In the genomic region with DNA sequence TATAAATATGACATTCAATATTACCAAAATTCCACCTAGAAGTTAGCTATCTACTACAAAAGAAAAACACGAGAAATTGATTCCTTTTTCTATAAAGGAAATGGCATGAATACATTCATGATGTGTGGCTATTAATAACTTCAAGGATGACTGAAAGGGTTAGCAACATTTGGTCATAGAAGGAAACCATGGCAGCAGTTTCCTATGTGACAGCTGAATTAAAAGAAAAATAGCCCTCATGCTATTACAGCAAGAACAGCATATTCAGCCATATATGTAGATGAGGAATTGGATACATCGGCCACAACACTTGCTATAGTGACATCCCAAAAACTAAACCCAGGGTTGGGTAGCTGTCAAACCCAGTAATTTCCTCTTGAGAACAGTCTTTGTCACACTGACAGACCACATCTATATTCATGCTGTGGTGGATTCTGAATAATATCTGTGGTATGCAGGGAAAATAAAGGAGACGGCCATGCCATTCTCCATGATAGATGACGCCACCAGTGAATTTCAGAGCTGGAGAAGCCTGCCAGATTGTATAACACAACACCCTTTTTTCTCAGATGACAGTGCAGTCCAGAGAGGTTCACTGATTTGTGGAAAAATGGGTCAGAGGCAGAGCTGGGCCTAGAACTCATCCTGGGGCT, we compare ENCODE assay signal across 15 cellular contexts. TPM values are rescaled to one million over a fixed set of nuclear protein-coding genes. Genes with fewer than 3 reads are reported as not detected.
DNase-seq lines count a peak whose midpoint lies in the region; ATAC-seq and TF ChIP-seq lines count a peak whose summit lies in the region.
"Had no signal": no experiment of that assay in that cellular context is flagged by ENCODE, and none has a peak within 500 bp of the region (broad histone marks: within the 10 kb centered on the region; RNA-seq: fewer than 3 reads in every experiment).

No MANE protein-coding gene starts in this region.

- POLR2A ChIA-PET in Caco-2 (lab: Charles Lee), result interaction anchor here (0.6 kb wide), 1 partner anchor 68 kb away, joined by 3 read pairs; no protein-coding TSS in a partner anchor

- H3K27me3 ChIP-seq in Caco-2 (replicated peaks; ENCODE audit: control insufficient read depth, insufficient read depth, low read length), result no peaks in the 10 kb centered on the region
- H3K27me3 ChIP-seq in aorta (ENCODE audit: control insufficient read depth in 1 of 2, insufficient read depth in 2 of 2, low read length in 1 of 2), result no peaks in the 10 kb centered on the region

- intact Hi-C loops in Caco-2 (cut with micrococcal nuclease; ENCODE audit: unreplicated experiment), result no loop called here
- intact Hi-C loops in aorta (cut with DNase I), result no loop called here

- peak; percentile 20 for ATAC-seq in activated naive CD8-positive, alpha-beta T cell treated with anti-CD3 and anti-CD28 coated beads, Interleukin-2, amount 50 U/mL, for 24 hours
- no peak for ATAC-seq in aorta (ENCODE audit: low FRiP score)
- ATAC-seq: K562 had no signal

- H3K4me3 ChIP-seq in Caco-2 (ENCODE audit: low read depth, low read length) (no peak overlapping the region), aorta (ENCODE audit: low read length in 2 of 2) (no peak overlapping the region)
- H3K4me3 ChIP-seq: K562 had no signal

- no peaks in the 10 kb centered on the region for H3K9me3 Mint-ChIP-seq in activated naive CD8-positive, alpha-beta T cell treated with anti-CD3 and anti-CD28 coated beads, Interleukin-2, amount 50 U/mL, for 24 hours
- H3K9me3 Mint-ChIP-seq in activated naive CD8-positive, alpha-beta T cell treated with anti-CD3 and anti-CD28 coated beads for 36 hours, result no peaks in the 10 kb centered on the region
- no peaks in the 10 kb centered on the region for H3K9me3 Mint-ChIP-seq in Caco-2 (ENCODE audit: unreplicated experiment)

- H3K4me1 Mint-ChIP-seq in activated naive CD8-positive, alpha-beta T cell treated with anti-CD3 and anti-CD28 coated beads, Interleukin-2, amount 50 U/mL, for 24 hours, result peaks cover 15% of the 10 kb centered on the region
- H3K4me1 Mint-ChIP-seq in activated naive CD8-positive, alpha-beta T cell treated with anti-CD3 and anti-CD28 coated beads for 36 hours, result no peaks in the 10 kb centered on the region
- no peaks in the 10 kb centered on the region for H3K4me1 Mint-ChIP-seq in Caco-2 (ENCODE audit: low read depth, unreplicated experiment)

- WGBS in aorta, 2 donors, result 34 to 47% methylated on average over 4 of the region's 4 CpGs

- no TSS peak for BruUV-seq in Caco-2 (replicated peaks; lab: Mats Ljungman, UMichigan)

- H3K9me3 ChIP-seq in Caco-2 (no peaks in the 10 kb centered on the region), aorta (ENCODE audit: control insufficient read depth, low read length) (no peaks in the 10 kb centered on the region)

- H3K36me3 ChIP-seq in Caco-2 (ENCODE audit: control insufficient read depth, insufficient read depth, low read length) (no peaks in the 10 kb centered on the region), aorta (ENCODE audit: control insufficient read depth in 1 of 2, insufficient read depth in 2 of 2, low read length in 1 of 2) (no peaks in the 10 kb centered on the region)

- no peak overlapping the region for H3K27ac ChIP-seq in aorta (ENCODE audit: low read depth in 1 of 2, low read length in 2 of 2)
- H3K27ac ChIP-seq: WERI-Rb-1 had no signal

- H3K4me1 ChIP-seq in Caco-2 (no peaks in the 10 kb centered on the region), aorta (ENCODE audit: control insufficient read depth in 1 of 2, insufficient read depth in 2 of 2, low read length in 2 of 2) (peaks cover 0 to 3% of the 10 kb centered on the region in 2 donors)

- no peak overlapping the region for H3K4me3 Mint-ChIP-seq in activated naive CD8-positive, alpha-beta T cell treated with anti-CD3 and anti-CD28 coated beads, Interleukin-2, amount 50 U/mL, for 24 hours
- no peak overlapping the region for H3K4me3 Mint-ChIP-seq in activated naive CD8-positive, alpha-beta T cell treated with anti-CD3 and anti-CD28 coated beads for 36 hours
- no peak overlapping the region for H3K4me3 Mint-ChIP-seq in Caco-2 (ENCODE audit: unreplicated experiment)

- DNase-seq in activated naive CD8-positive, alpha-beta T cell treated with anti-CD3 and anti-CD28 coated beads, Interleukin-2, amount 50 U/mL, for 24 hours, result no peak
- DNase-seq in activated naive CD8-positive, alpha-beta T cell treated with anti-CD3 and anti-CD28 coated beads for 36 hours, result no peak
- DNase-seq in astrocyte of the hippocampus (ENCODE audit: low read depth, low spot score) (peak; percentile 93), hepatic stellate cell (ENCODE audit: low spot score) (peak; percentile 60), superior temporal gyrus (ENCODE audit: extremely low spot score) (peak; percentile 82), GM10266 (ENCODE audit: extremely low spot score) (no peak), Caco-2 (no peak), aorta (no peak)
- DNase-seq: 8988T; activated T-cell treated with anti-CD3 and anti-CD28 coated beads, Interleukin-2, amount 50 U/mL, for 1 hour; cerebellar nuclear complex; NCI-H2171 treated with DMSO at 0.1 percent for 48 hours; small intestine; WERI-Rb-1 had no signal

- CTCF ChIA-PET in Caco-2 (lab: Charles Lee), result no interaction called here

- H3K27me3 Mint-ChIP-seq in activated naive CD8-positive, alpha-beta T cell treated with anti-CD3 and anti-CD28 coated beads, Interleukin-2, amount 50 U/mL, for 24 hours, result peaks cover 2% of the 10 kb centered on the region
- H3K27me3 Mint-ChIP-seq in activated naive CD8-positive, alpha-beta T cell treated with anti-CD3 and anti-CD28 coated beads for 36 hours, result no peaks in the 10 kb centered on the region
- no peaks in the 10 kb centered on the region for H3K27me3 Mint-ChIP-seq in Caco-2 (ENCODE audit: insufficient read depth, unreplicated experiment)

- TF ChIP-seq CTCF in GM10266 (IDR thresholded peaks at IDR 0.05; ENCODE audit: control insufficient read depth, insufficient read depth, low read depth, missing control alignments), result no peak
- no peak for TF ChIP-seq CTCF in Caco-2 (IDR thresholded peaks at IDR 0.05; ENCODE audit: insufficient read depth in 1 of 2, low read depth in 1 of 2, low read length in 1 of 2, severe bottlenecking in 1 of 2, unreplicated experiment in 1 of 2)

- no peaks in the 10 kb centered on the region for H3K36me3 Mint-ChIP-seq in activated naive CD8-positive, alpha-beta T cell treated with anti-CD3 and anti-CD28 coated beads, Interleukin-2, amount 50 U/mL, for 24 hours (ENCODE audit: low read depth)
- no peaks in the 10 kb centered on the region for H3K36me3 Mint-ChIP-seq in activated naive CD8-positive, alpha-beta T cell treated with anti-CD3 and anti-CD28 coated beads for 36 hours
- peaks cover 7% of the 10 kb centered on the region for H3K36me3 Mint-ChIP-seq in Caco-2 (ENCODE audit: insufficient read depth, unreplicated experiment)

- H3K27ac Mint-ChIP-seq in activated naive CD8-positive, alpha-beta T cell treated with anti-CD3 and anti-CD28 coated beads, Interleukin-2, amount 50 U/mL, for 24 hours, result no peak overlapping the region
- no peak overlapping the region for H3K27ac Mint-ChIP-seq in activated naive CD8-positive, alpha-beta T cell treated with anti-CD3 and anti-CD28 coated beads for 36 hours
- H3K27ac Mint-ChIP-seq in Caco-2 (ENCODE audit: unreplicated experiment), result no peak overlapping the region

RNA-seq across cellular contexts. Expression of gene EFCAB11, which starts 32.5 kb away (rescaled TPM):
- total RNA-seq in activated naive CD8-positive, alpha-beta T cell treated with anti-CD3 and anti-CD28 coated beads for 36 hours, result 1 to 10 TPM; 8.3 TPM
- total RNA-seq in Caco-2 (2022) (33.1 and 36.2 TPM in 2 replicates), aorta (1 to 10 TPM; 3.4 to 7.5 TPM)
- polyA plus RNA-seq in aorta, result 1 to 10 TPM; 5.1 to 8.8 TPM

RNA-seq across cellular contexts. Expression of gene TDP1, which starts 33.7 kb away (rescaled TPM):
- total RNA-seq in activated naive CD8-positive, alpha-beta T cell treated with anti-CD3 and anti-CD28 coated beads for 36 hours, result 10 to 100 TPM; 88.4 to 96.8 TPM
- 29.0 and 29.2 TPM in 2 replicates for total RNA-seq in Caco-2 (2022)
- 10 to 100 TPM; 10.4 to 13.3 TPM for total RNA-seq in aorta
- 1 to 10 TPM; 3.5 to 4.5 TPM for polyA plus RNA-seq in aorta

Comparison
In these comparisons a context has a peak if more than half of its experiments do, and no peak if none do; other contexts are left out.
1. DNase-seq: peak in astrocyte of the hippocampus (single experiment), hepatic stellate cell (single experiment) and superior temporal gyrus (single experiment); none in activated naive CD8-positive, alpha-beta T cell treated with anti-CD3 and anti-CD28 coated beads, Interleukin-2, amount 50 U/mL, for 24 hours (single experiment), activated naive CD8-positive, alpha-beta T cell treated with anti-CD3 and anti-CD28 coated beads for 36 hours (single experiment), GM10266 (single experiment), Caco-2 (0 of 2) and aorta (0 of 2).